Comparison of ENCODE assay signal across 1 cellular context in the genomic region with DNA sequence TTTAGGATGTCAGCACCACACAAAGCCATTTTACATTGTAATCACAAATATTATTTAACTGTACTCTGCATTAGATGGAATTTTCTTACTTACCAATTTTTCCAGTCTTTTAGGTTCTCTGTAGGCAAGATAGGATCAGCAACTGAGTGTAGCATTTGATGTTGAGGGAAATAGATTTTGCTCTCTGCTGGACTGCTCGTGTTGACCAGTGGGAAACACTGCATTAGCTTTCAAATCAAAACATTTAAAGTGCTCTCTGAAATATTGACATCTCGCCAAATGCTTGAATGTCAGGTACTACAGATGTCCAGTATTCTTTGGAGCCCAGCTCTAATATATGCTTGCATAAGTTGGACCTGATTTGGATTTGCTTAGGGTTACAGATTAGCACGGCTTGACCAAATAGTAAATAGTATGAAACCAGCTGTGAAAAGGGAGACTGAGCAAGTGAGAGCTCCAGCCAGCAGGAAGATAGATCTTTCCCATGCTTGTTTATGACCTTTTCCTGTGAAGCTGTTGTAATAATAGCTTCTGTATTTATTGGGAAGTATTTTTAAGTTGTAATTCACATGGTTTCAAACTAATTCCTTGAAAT.
TF ChIP-seq lines count a peak whose summit lies in the region.

No MANE protein-coding gene starts in this region.

TF ChIP-seq in WTC11, 78 proteins besides CTCF, POLR2A, EP300 and RAD21 (continued from another document):
- TF ChIP-seq, protein P1, sequence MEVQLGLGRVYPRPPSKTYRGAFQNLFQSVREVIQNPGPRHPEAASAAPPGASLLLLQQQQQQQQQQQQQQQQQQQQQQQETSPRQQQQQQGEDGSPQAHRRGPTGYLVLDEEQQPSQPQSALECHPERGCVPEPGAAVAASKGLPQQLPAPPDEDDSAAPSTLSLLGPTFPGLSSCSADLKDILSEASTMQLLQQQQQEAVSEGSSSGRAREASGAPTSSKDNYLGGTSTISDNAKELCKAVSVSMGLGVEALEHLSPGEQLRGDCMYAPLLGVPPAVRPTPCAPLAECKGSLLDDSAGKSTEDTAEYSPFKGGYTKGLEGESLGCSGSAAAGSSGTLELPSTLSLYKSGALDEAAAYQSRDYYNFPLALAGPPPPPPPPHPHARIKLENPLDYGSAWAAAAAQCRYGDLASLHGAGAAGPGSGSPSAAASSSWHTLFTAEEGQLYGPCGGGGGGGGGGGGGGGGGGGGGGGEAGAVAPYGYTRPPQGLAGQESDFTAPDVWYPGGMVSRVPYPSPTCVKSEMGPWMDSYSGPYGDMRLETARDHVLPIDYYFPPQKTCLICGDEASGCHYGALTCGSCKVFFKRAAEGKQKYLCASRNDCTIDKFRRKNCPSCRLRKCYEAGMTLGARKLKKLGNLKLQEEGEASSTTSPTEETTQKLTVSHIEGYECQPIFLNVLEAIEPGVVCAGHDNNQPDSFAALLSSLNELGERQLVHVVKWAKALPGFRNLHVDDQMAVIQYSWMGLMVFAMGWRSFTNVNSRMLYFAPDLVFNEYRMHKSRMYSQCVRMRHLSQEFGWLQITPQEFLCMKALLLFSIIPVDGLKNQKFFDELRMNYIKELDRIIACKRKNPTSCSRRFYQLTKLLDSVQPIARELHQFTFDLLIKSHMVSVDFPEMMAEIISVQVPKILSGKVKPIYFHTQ (CRISPR knock-in tag; IDR thresholded peaks at IDR 0.05) = no peak
- TF ChIP-seq TCF7 (CRISPR knock-in tag; IDR thresholded peaks at IDR 0.05; ENCODE audit: low read depth) (no peak), TEAD1 (CRISPR knock-in tag; IDR thresholded peaks at IDR 0.05) (no peak), SP1 (CRISPR knock-in tag; conservative IDR thresholded peaks at IDR 0.05) (no peak), RORB (CRISPR knock-in tag; IDR thresholded peaks at IDR 0.05) (no peak), CBFB (CRISPR knock-in tag; IDR thresholded peaks at IDR 0.05; ENCODE audit: low read depth) (no peak), JUN (CRISPR knock-in tag; IDR thresholded peaks at IDR 0.05) (no peak), GABPB1 (CRISPR knock-in tag; IDR thresholded peaks at IDR 0.05) (no peak)
- TF ChIP-seq, protein P2, sequence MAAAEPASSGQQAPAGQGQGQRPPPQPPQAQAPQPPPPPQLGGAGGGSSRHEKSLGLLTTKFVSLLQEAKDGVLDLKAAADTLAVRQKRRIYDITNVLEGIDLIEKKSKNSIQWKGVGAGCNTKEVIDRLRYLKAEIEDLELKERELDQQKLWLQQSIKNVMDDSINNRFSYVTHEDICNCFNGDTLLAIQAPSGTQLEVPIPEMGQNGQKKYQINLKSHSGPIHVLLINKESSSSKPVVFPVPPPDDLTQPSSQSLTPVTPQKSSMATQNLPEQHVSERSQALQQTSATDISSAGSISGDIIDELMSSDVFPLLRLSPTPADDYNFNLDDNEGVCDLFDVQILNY (CRISPR knock-in tag; IDR thresholded peaks at IDR 0.05) = no peak
- TF ChIP-seq, protein P3, sequence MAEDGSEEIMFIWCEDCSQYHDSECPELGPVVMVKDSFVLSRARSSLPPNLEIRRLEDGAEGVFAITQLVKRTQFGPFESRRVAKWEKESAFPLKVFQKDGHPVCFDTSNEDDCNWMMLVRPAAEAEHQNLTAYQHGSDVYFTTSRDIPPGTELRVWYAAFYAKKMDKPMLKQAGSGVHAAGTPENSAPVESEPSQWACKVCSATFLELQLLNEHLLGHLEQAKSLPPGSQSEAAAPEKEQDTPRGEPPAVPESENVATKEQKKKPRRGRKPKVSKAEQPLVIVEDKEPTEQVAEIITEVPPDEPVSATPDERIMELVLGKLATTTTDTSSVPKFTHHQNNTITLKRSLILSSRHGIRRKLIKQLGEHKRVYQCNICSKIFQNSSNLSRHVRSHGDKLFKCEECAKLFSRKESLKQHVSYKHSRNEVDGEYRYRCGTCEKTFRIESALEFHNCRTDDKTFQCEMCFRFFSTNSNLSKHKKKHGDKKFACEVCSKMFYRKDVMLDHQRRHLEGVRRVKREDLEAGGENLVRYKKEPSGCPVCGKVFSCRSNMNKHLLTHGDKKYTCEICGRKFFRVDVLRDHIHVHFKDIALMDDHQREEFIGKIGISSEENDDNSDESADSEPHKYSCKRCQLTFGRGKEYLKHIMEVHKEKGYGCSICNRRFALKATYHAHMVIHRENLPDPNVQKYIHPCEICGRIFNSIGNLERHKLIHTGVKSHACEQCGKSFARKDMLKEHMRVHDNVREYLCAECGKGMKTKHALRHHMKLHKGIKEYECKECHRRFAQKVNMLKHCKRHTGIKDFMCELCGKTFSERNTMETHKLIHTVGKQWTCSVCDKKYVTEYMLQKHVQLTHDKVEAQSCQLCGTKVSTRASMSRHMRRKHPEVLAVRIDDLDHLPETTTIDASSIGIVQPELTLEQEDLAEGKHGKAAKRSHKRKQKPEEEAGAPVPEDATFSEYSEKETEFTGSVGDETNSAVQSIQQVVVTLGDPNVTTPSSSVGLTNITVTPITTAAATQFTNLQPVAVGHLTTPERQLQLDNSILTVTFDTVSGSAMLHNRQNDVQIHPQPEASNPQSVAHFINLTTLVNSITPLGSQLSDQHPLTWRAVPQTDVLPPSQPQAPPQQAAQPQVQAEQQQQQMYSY (CRISPR knock-in tag; IDR thresholded peaks at IDR 0.05) = no peak
- TF ChIP-seq, protein P4, sequence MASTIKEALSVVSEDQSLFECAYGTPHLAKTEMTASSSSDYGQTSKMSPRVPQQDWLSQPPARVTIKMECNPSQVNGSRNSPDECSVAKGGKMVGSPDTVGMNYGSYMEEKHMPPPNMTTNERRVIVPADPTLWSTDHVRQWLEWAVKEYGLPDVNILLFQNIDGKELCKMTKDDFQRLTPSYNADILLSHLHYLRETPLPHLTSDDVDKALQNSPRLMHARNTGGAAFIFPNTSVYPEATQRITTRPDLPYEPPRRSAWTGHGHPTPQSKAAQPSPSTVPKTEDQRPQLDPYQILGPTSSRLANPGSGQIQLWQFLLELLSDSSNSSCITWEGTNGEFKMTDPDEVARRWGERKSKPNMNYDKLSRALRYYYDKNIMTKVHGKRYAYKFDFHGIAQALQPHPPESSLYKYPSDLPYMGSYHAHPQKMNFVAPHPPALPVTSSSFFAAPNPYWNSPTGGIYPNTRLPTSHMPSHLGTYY (CRISPR knock-in tag; IDR thresholded peaks at IDR 0.05) = no peak
- TF ChIP-seq, protein P5, sequence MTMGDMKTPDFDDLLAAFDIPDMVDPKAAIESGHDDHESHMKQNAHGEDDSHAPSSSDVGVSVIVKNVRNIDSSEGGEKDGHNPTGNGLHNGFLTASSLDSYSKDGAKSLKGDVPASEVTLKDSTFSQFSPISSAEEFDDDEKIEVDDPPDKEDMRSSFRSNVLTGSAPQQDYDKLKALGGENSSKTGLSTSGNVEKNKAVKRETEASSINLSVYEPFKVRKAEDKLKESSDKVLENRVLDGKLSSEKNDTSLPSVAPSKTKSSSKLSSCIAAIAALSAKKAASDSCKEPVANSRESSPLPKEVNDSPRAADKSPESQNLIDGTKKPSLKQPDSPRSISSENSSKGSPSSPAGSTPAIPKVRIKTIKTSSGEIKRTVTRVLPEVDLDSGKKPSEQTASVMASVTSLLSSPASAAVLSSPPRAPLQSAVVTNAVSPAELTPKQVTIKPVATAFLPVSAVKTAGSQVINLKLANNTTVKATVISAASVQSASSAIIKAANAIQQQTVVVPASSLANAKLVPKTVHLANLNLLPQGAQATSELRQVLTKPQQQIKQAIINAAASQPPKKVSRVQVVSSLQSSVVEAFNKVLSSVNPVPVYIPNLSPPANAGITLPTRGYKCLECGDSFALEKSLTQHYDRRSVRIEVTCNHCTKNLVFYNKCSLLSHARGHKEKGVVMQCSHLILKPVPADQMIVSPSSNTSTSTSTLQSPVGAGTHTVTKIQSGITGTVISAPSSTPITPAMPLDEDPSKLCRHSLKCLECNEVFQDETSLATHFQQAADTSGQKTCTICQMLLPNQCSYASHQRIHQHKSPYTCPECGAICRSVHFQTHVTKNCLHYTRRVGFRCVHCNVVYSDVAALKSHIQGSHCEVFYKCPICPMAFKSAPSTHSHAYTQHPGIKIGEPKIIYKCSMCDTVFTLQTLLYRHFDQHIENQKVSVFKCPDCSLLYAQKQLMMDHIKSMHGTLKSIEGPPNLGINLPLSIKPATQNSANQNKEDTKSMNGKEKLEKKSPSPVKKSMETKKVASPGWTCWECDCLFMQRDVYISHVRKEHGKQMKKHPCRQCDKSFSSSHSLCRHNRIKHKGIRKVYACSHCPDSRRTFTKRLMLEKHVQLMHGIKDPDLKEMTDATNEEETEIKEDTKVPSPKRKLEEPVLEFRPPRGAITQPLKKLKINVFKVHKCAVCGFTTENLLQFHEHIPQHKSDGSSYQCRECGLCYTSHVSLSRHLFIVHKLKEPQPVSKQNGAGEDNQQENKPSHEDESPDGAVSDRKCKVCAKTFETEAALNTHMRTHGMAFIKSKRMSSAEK (CRISPR knock-in tag; IDR thresholded peaks at IDR 0.05; ENCODE audit: borderline replicate concordance) = no peak
